ENCODE assay signal across 24 cellular contexts in genomic region chr5:167702014-167702413, GRCh38.
"Had no signal": no experiment of that assay in that cellular context is flagged by ENCODE, and none has a peak within 500 bp of the region (broad histone marks: within the 10 kb centered on the region; RNA-seq: fewer than 3 reads in every experiment).

No MANE protein-coding gene starts in this region.

- H3K4me1 ChIP-seq: prostate gland, suprapubic skin, transverse colon, uterus had no signal

- FAIRE-seq: islet of Langerhans, small intestine, TTC549 had no signal

- H3K9me3 Mint-ChIP-seq: activated CD4-positive, alpha-beta memory T cell treated with anti-CD3 and anti-CD28 coated beads for 36 hours; activated naive CD8-positive, alpha-beta T cell treated with anti-CD3 and anti-CD28 coated beads for 36 hours; T-helper 2 cell treated with Interferon-gamma antibody and Interleukin-4, amounts not matched to agents 5 μg/mL and 100 μg/mL, for 36 hours had no signal

- H3K4me1 Mint-ChIP-seq: activated B cell treated with CpG ODN at 0.5 μM for 24 hours; activated naive CD8-positive, alpha-beta T cell treated with anti-CD3 and anti-CD28 coated beads for 36 hours; naive B cell; stimulated activated naive CD8-positive, alpha-beta T cell treated with anti-CD3 and anti-CD28 coated beads, Interleukin-15, amount 100 ng/mL, for 72 hours had no signal

- H3K27ac ChIP-seq: neural progenitor cell, prostate gland, suprapubic skin, transverse colon, uterus had no signal

- H3K36me3 Mint-ChIP-seq: activated CD4-positive, alpha-beta memory T cell treated with anti-CD3 and anti-CD28 coated beads for 36 hours; activated naive CD8-positive, alpha-beta T cell treated with anti-CD3 and anti-CD28 coated beads for 36 hours; naive B cell had no signal

- H3K9ac ChIP-seq: neural progenitor cell had no signal

- H3K27me3 Mint-ChIP-seq: activated B cell treated with CpG ODN at 0.5 μM for 24 hours; activated CD4-positive, alpha-beta memory T cell treated with anti-CD3 and anti-CD28 coated beads for 36 hours; activated naive CD8-positive, alpha-beta T cell treated with anti-CD3 and anti-CD28 coated beads for 36 hours; effector memory CD8-positive, alpha-beta T cell; naive B cell; stimulated activated naive CD8-positive, alpha-beta T cell treated with anti-CD3 and anti-CD28 coated beads, Interleukin-15, amount 100 ng/mL, for 72 hours had no signal

- H3K27me3 ChIP-seq: neural progenitor cell, suprapubic skin, transverse colon, uterus had no signal

- H3K9me3 ChIP-seq: prostate gland, suprapubic skin, transverse colon, uterus had no signal

- ATAC-seq: effector memory CD8-positive, alpha-beta T cell; left lobe of liver; right cardiac atrium; stimulated activated naive CD8-positive, alpha-beta T cell treated with anti-CD3 and anti-CD28 coated beads, Interleukin-15, amount 100 ng/mL, for 72 hours had no signal

- DNase-seq: activated B cell treated with CpG ODN at 0.5 μM for 24 hours; activated CD4-positive, alpha-beta memory T cell treated with anti-CD3 and anti-CD28 coated beads for 36 hours; activated CD4-positive, alpha-beta T cell treated with anti-CD3 and anti-CD28 coated beads for 4 hours; activated naive CD8-positive, alpha-beta T cell treated with anti-CD3 and anti-CD28 coated beads for 36 hours; activated T-cell treated with anti-CD3 and anti-CD28 coated beads for 4 hours; amniotic stem cell; effector memory CD8-positive, alpha-beta T cell; foreskin fibroblast; glutamatergic neuron; hippocampal formation; naive B cell; right cardiac atrium; small intestine; stimulated activated CD4-positive, alpha-beta T cell treated with anti-CD3 and anti-CD28 coated beads, Interleukin-4, amount 100 ng/mL, for 1 hour; stimulated activated naive CD8-positive, alpha-beta T cell treated with anti-CD3 and anti-CD28 coated beads, Interleukin-15, amount 100 ng/mL, for 72 hours; transverse colon; uterus had no signal

- H2AFZ ChIP-seq: neural progenitor cell had no signal

- H3K36me3 ChIP-seq: neural progenitor cell, prostate gland, suprapubic skin, transverse colon, uterus had no signal

- H3K4me3 ChIP-seq: neural progenitor cell, prostate gland, suprapubic skin, transverse colon, uterus had no signal

- H3K4me2 ChIP-seq: neural progenitor cell had no signal

- H3K4me3 Mint-ChIP-seq: activated B cell treated with CpG ODN at 0.5 μM for 24 hours; activated CD4-positive, alpha-beta memory T cell treated with anti-CD3 and anti-CD28 coated beads for 36 hours; activated naive CD8-positive, alpha-beta T cell treated with anti-CD3 and anti-CD28 coated beads for 36 hours; effector memory CD8-positive, alpha-beta T cell; naive B cell; neural progenitor cell; stimulated activated naive CD8-positive, alpha-beta T cell treated with anti-CD3 and anti-CD28 coated beads, Interleukin-15, amount 100 ng/mL, for 72 hours; T-helper 2 cell treated with Interferon-gamma antibody and Interleukin-4, amounts not matched to agents 5 μg/mL and 100 μg/mL, for 36 hours had no signal

- H3K27ac Mint-ChIP-seq: activated B cell treated with CpG ODN at 0.5 μM for 24 hours; activated CD4-positive, alpha-beta memory T cell treated with anti-CD3 and anti-CD28 coated beads for 36 hours; activated naive CD8-positive, alpha-beta T cell treated with anti-CD3 and anti-CD28 coated beads for 36 hours; effector memory CD8-positive, alpha-beta T cell; naive B cell; stimulated activated naive CD8-positive, alpha-beta T cell treated with anti-CD3 and anti-CD28 coated beads, Interleukin-15, amount 100 ng/mL, for 72 hours; T-helper 2 cell treated with Interferon-gamma antibody and Interleukin-4, amounts not matched to agents 5 μg/mL and 100 μg/mL, for 36 hours had no signal
